Comparison of ENCODE assay signal across 8 cellular contexts in the genomic region with DNA sequence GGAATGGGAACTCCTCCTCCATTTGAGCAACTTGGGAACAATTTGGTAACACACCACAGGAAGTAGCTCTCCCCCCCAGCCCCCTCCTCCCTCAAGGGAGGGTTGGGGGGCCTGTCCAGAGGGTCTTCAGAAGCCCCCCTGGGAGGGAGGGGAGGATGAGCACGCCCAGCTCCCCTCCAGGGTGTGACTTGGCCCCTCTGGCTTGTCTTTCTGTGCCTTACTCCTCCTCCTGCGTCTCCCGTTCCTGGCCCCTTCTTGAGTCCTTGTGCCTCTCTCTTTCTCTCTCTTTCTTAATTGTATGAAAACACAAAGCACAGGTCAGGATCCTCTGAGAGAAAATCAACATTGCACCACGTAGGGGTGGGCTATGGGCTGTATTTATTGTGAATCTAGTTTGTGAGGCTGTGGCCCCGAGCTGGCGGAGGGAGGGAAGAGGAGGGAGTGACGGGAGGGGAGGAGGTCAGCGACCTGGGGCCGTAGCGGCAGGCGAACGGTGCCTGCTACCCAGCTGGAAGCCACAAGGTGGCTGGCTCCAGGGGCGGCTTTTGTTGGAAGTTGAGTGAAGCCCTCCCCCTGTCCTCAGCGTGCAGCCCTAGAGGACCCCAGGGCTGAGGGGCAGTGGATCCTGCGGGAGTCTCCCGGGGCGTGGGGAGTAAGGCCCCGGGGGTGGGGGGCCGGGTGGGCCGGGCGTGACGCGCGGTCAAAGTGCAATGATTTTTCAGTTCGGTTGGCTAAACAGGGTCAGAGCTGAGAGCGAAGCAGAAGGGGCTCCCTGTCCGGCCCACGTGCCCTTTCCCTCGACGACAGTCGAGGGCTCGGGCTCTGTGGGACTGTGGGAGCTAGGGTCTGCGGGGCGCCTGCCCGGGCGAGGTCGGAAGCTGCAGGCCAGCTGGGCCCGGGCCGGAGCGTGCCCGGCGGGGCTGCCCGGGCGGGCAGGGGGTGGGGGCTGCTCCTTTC. TPM values are rescaled to one million over a fixed set of nuclear protein-coding genes. Genes with fewer than 3 reads are reported as not detected.
DNase-seq lines count a peak whose midpoint lies in the region; ATAC-seq, FAIRE-seq and TF ChIP-seq lines count a peak whose summit lies in the region.

No MANE protein-coding gene starts in this region.

- peaks cover 5% of the 10 kb centered on the region for H3K36me3 Mint-ChIP-seq in activated CD8-positive, alpha-beta memory T cell treated with anti-CD3 and anti-CD28 coated beads, Interleukin-2, amount 10 ng/mL, durations not matched to agents 7 days and 5 days

- no peaks in the 10 kb centered on the region for H3K36me3 ChIP-seq in iPS-15b (ENCODE audit: control insufficient read depth, insufficient read depth, low read length)
- H3K36me3 ChIP-seq in thymus (ENCODE audit: control insufficient read depth, insufficient read depth) = no peaks in the 10 kb centered on the region
- H3K36me3 ChIP-seq in adrenal gland (replicated peaks in 1 of 2) = no peaks in the 10 kb centered on the region

- no peak for DNase-seq in activated CD8-positive, alpha-beta memory T cell treated with anti-CD3 and anti-CD28 coated beads, Interleukin-2, amount 10 ng/mL, durations not matched to agents 7 days and 5 days
- no peak for DNase-seq in activated CD8-positive, alpha-beta memory T cell treated with anti-CD3 and anti-CD28 coated beads for 24 hours
- DNase-seq in D721Med (ENCODE audit: insufficient read length, low spot score) (no peak), adrenal gland (no peak), NCI-H1048 (lab: John Stamatoyannopoulos, UW) (no peak)

- CTCF ChIA-PET in activated CD8-positive, alpha-beta memory T cell treated with anti-CD3 and anti-CD28 coated beads, Interleukin-2, amount 10 ng/mL, durations not matched to agents 7 days and 5 days (lab: Charles Lee) = interaction anchor here (0.7 to 8.5 kb wide), 11 partner anchors 9 to 211 kb away, joined by 3 to 178 read pairs (median 5); partner anchors contain the start of gene DAND5

- H3K4me1 Mint-ChIP-seq in activated CD8-positive, alpha-beta memory T cell treated with anti-CD3 and anti-CD28 coated beads, Interleukin-2, amount 10 ng/mL, durations not matched to agents 7 days and 5 days = peaks cover 29% of the 10 kb centered on the region

- H3K9ac ChIP-seq in iPS-15b (ENCODE audit: low read depth, low read length) = no peak overlapping the region

- TF ChIP-seq POLR2A in adrenal gland (IDR thresholded peaks at IDR 0.05) = no peak

- peaks cover 11% of the 10 kb centered on the region for H3K4me1 ChIP-seq in iPS-15b (ENCODE audit: control insufficient read depth, insufficient read depth, low read length)
- H3K4me1 ChIP-seq in thymus (ENCODE audit: control insufficient read depth, insufficient read depth, low read length) = peaks cover 21% of the 10 kb centered on the region
- peaks cover 12 to 21% of the 10 kb centered on the region in 2 donors for H3K4me1 ChIP-seq in adrenal gland (replicated peaks in 1 of 2)

- no peak overlapping the region for H3K27ac Mint-ChIP-seq in activated CD8-positive, alpha-beta memory T cell treated with anti-CD3 and anti-CD28 coated beads, Interleukin-2, amount 10 ng/mL, durations not matched to agents 7 days and 5 days

- 7% methylated on average over 44 of the region's 44 CpGs for WGBS in thymus
- WGBS in adrenal gland, 4 donors = 46 to 53% (median 50%) methylated on average over 20 to 44 of the region's 44 CpGs

- intact Hi-C loops in adrenal gland (cut with DNase I) = no loop called here

- FAIRE-seq in D721Med (lab: Jason Lieb, UNC) = no peak

- no peak for TF ChIP-seq CTCF in VCaP (conservative IDR thresholded peaks at IDR 0.05)
- no peak for TF ChIP-seq CTCF in D721Med (IDR thresholded peaks at IDR 0.05; ENCODE audit: insufficient read depth, missing control alignments)
- TF ChIP-seq CTCF in adrenal gland (IDR thresholded peaks at IDR 0.05) = peak in 1 of 6 experiments; percentile 22

- H3K27me3 Mint-ChIP-seq in activated CD8-positive, alpha-beta memory T cell treated with anti-CD3 and anti-CD28 coated beads, Interleukin-2, amount 10 ng/mL, durations not matched to agents 7 days and 5 days = peaks cover 52% of the 10 kb centered on the region

- H3K9me3 ChIP-seq in iPS-15b (ENCODE audit: control insufficient read depth, insufficient read depth, low read length) = no peaks in the 10 kb centered on the region
- no peaks in the 10 kb centered on the region for H3K9me3 ChIP-seq in thymus (ENCODE audit: control insufficient read depth)
- H3K9me3 ChIP-seq in adrenal gland (replicated peaks in 1 of 3) = no peaks in the 10 kb centered on the region

- no peak for ATAC-seq in activated CD8-positive, alpha-beta memory T cell treated with anti-CD3 and anti-CD28 coated beads, Interleukin-2, amount 10 ng/mL, durations not matched to agents 7 days and 5 days

- peak overlapping the region; percentile 74 for H3K4me3 ChIP-seq in iPS-15b (ENCODE audit: low read depth, low read length)
- H3K4me3 ChIP-seq in thymus (ENCODE audit: low read length) = peak overlapping the region; percentile 24
- no peak overlapping the region for H3K4me3 ChIP-seq in adrenal gland

- H3K27ac ChIP-seq in VCaP (peak overlapping the region; percentile 85; the same call in 1 of the 2 replicates), thymus (ENCODE audit: low read depth) (no peak overlapping the region), adrenal gland (peak overlapping the region in 1 of 5 donors; percentile 5)

- peak overlapping the region; percentile 5 for H3K4me3 Mint-ChIP-seq in activated CD8-positive, alpha-beta memory T cell treated with anti-CD3 and anti-CD28 coated beads, Interleukin-2, amount 10 ng/mL, durations not matched to agents 7 days and 5 days

- H3K27me3 ChIP-seq in iPS-15b (ENCODE audit: control insufficient read depth, insufficient read depth, low read length) (peaks cover 55% of the 10 kb centered on the region), thymus (ENCODE audit: control insufficient read depth, insufficient read depth) (peaks cover 41% of the 10 kb centered on the region), adrenal gland (peaks cover 8% of the 10 kb centered on the region)

- peaks cover 4% of the 10 kb centered on the region for H3K9me3 Mint-ChIP-seq in activated CD8-positive, alpha-beta memory T cell treated with anti-CD3 and anti-CD28 coated beads, Interleukin-2, amount 10 ng/mL, durations not matched to agents 7 days and 5 days (ENCODE audit: low read depth)

RNA-seq across cellular contexts. Expression of gene LYL1, which starts 6.4 kb away (rescaled TPM):
- total RNA-seq in activated CD8-positive, alpha-beta memory T cell treated with anti-CD3 and anti-CD28 coated beads, Interleukin-2, amount 10 ng/mL, durations not matched to agents 7 days and 5 days = under 1 TPM; 0.49 to 0.64 TPM
- polyA plus RNA-seq in thymus (14.0 TPM), adrenal gland (10 to 100 TPM in 1 of 3 donors, 1 to 10 TPM in 1, under 1 TPM in 1; 0.38 to 18.7 (median 7.9) TPM)
- 10 to 100 TPM in 5 of 8 donors, 1 to 10 TPM in 3; 4.3 to 22.5 (median 13.2) TPM for total RNA-seq in adrenal gland

RNA-seq across cellular contexts. Expression of gene TRMT1, which starts 20.3 kb away (rescaled TPM):
- 10 to 100 TPM; 43.2 to 50.2 TPM for total RNA-seq in activated CD8-positive, alpha-beta memory T cell treated with anti-CD3 and anti-CD28 coated beads, Interleukin-2, amount 10 ng/mL, durations not matched to agents 7 days and 5 days
- polyA plus RNA-seq in thymus (69.9 TPM), adrenal gland (100 to 1,000 TPM in 2 of 3 donors, 10 to 100 TPM in 1; 15.5 to 229 (median 120) TPM)
- total RNA-seq in adrenal gland = 10 to 100 TPM; 13.4 to 48.0 (median 35.4) TPM

RNA-seq across cellular contexts. Expression of gene NACC1, which starts 21.9 kb away (rescaled TPM):
- total RNA-seq in activated CD8-positive, alpha-beta memory T cell treated with anti-CD3 and anti-CD28 coated beads, Interleukin-2, amount 10 ng/mL, durations not matched to agents 7 days and 5 days = 10 to 100 TPM; 82.2 to 96.0 TPM
- 17.5 TPM for polyA plus RNA-seq in thymus
- 10 to 100 TPM; 26.7 to 67.0 (median 48.0) TPM for total RNA-seq in adrenal gland
- polyA plus RNA-seq in adrenal gland = 10 to 100 TPM; 12.4 to 47.7 (median 14.8) TPM

RNA-seq across cellular contexts. Expression of gene STX10, which starts 54.0 kb away (rescaled TPM):
- total RNA-seq in activated CD8-positive, alpha-beta memory T cell treated with anti-CD3 and anti-CD28 coated beads, Interleukin-2, amount 10 ng/mL, durations not matched to agents 7 days and 5 days = 10 to 100 TPM; 58.6 to 70.1 TPM
- 101 TPM for polyA plus RNA-seq in thymus
- 10 to 100 TPM; 30.5 to 90.7 (median 65.0) TPM for total RNA-seq in adrenal gland
- polyA plus RNA-seq in adrenal gland = 100 to 1,000 TPM in 2 of 3 donors, 10 to 100 TPM in 1; 16.0 to 182 (median 159) TPM

RNA-seq across cellular contexts. Expression of gene IER2, which starts 54.0 kb away (rescaled TPM):
- 100 to 1,000 TPM; 148 to 209 TPM for total RNA-seq in activated CD8-positive, alpha-beta memory T cell treated with anti-CD3 and anti-CD28 coated beads, Interleukin-2, amount 10 ng/mL, durations not matched to agents 7 days and 5 days
- polyA plus RNA-seq in thymus = 92.7 TPM
- 100 to 1,000 TPM in 2 of 8 donors, 10 to 100 TPM in 6; 36.4 to 121 (median 61.8) TPM for total RNA-seq in adrenal gland
- 100 to 1,000 TPM in 1 of 3 donors, 10 to 100 TPM in 1, 1 to 10 TPM in 1; 7.4 to 120 (median 97.1) TPM for polyA plus RNA-seq in adrenal gland

Comparison
In these comparisons a context has a peak if more than half of its experiments do, and no peak if none do; other contexts are left out.
1. H3K4me3 ChIP-seq: peak in iPS-15b (single experiment) and thymus (single experiment); none in adrenal gland (0 of 4).